Comparison of ENCODE assay signal across 30 cellular contexts in the genomic region with DNA sequence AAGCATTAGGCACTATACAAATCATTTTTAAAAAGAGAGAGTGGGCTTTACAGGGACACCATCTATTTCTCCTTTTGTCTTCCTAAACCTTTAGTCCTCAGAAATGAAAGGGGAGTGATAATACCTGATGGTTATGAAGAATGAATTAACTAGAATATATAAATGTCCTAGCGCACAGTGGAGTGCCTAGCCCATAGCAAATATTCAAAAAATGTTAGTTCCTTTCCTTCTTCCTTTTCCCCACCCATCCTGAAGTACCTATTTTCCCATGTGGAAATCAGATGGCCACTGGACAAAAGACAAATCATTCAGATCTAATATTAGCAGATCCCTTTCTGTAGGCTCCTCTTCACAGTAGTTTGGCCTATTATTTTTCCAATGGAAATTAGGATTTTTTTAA.
"Had no signal": no experiment of that assay in that cellular context is flagged by ENCODE, and none has a peak within 500 bp of the region (broad histone marks: within the 10 kb centered on the region; RNA-seq: fewer than 3 reads in every experiment).

No MANE protein-coding gene starts in this region.

- H3K27me3 Mint-ChIP-seq: activated CD4-positive, alpha-beta T cell treated with anti-CD3 and anti-CD28 coated beads, Interleukin-2, amount 10 ng/mL, durations not matched to agents 24 days and 14 days; activated naive CD4-positive, alpha-beta T cell treated with anti-CD3 and anti-CD28 coated beads, Interleukin-2, amount 50 U/mL, for 24 hours; activated naive CD8-positive, alpha-beta T cell treated with anti-CD3 and anti-CD28 coated beads, Interleukin-2, amount 10 ng/mL, durations not matched to agents 7 days and 5 days; activated T-cell treated with anti-CD3 and anti-CD28 coated beads, Interleukin-2, amount 50 U/mL, for 24 hours had no signal

- DNase-seq: activated CD4-positive, alpha-beta T cell treated with anti-CD3 and anti-CD28 coated beads, Interleukin-2, amount 10 ng/mL, durations not matched to agents 24 days and 14 days; activated CD4-positive, alpha-beta T cell treated with anti-CD3 and anti-CD28 coated beads, Interleukin-2, amount 50 U/mL, for 4 hours; activated CD8-positive, alpha-beta T cell treated with anti-CD3 and anti-CD28 coated beads, Interleukin-2, amount 10 ng/mL, durations not matched to agents 7 days and 5 days; activated gamma-delta T cell; activated naive CD4-positive, alpha-beta T cell treated with Interleukin-2 at 50 U/mL for 16 hours; activated naive CD8-positive, alpha-beta T cell treated with anti-CD3 and anti-CD28 coated beads, Interleukin-2, amount 10 ng/mL, durations not matched to agents 7 days and 5 days; activated T-cell treated with anti-CD3 and anti-CD28 coated beads, Interleukin-2, amount 50 U/mL, for 24 hours; amygdala; caudate nucleus; Kasumi-1; KG1; MM.1S; MV-4-11; NCI-H1092; NCI-H1436 treated with DMSO at 0.1 percent for 48 hours; NCI-H187; NCI-H2029 treated with DMSO at 0.1 percent for 48 hours; NCI-H2107; NCI-H2171; NCI-H510A; NCI-H526; NCI-H748 treated with DMSO at 0.1 percent for 48 hours; NK-92 treated with Interleukin-12 subunit alpha and Interleukin-12 subunit beta, amount 100 ng/mL, for 24 hours; SHP77; SJCRH30; T1000 had no signal

- H3K4me3 Mint-ChIP-seq: activated CD4-positive, alpha-beta T cell treated with anti-CD3 and anti-CD28 coated beads, Interleukin-2, amount 10 ng/mL, durations not matched to agents 24 days and 14 days; activated CD8-positive, alpha-beta T cell treated with anti-CD3 and anti-CD28 coated beads, Interleukin-2, amount 10 ng/mL, durations not matched to agents 7 days and 5 days; activated naive CD4-positive, alpha-beta T cell treated with anti-CD3 and anti-CD28 coated beads, Interleukin-2, amount 50 U/mL, for 24 hours; activated naive CD8-positive, alpha-beta T cell treated with anti-CD3 and anti-CD28 coated beads, Interleukin-2, amount 10 ng/mL, durations not matched to agents 7 days and 5 days; activated T-cell treated with anti-CD3 and anti-CD28 coated beads, Interleukin-2, amount 50 U/mL, for 24 hours had no signal

- H3K4me1 ChIP-seq: ascending aorta, SJCRH30 had no signal

- ATAC-seq: activated CD8-positive, alpha-beta T cell treated with anti-CD3 and anti-CD28 coated beads, Interleukin-2, amount 10 ng/mL, durations not matched to agents 7 days and 5 days had no signal

- H3K27ac ChIP-seq: ascending aorta, SJCRH30, SK-N-MC had no signal

- H3K9me3 Mint-ChIP-seq: activated naive CD8-positive, alpha-beta T cell treated with anti-CD3 and anti-CD28 coated beads, Interleukin-2, amount 10 ng/mL, durations not matched to agents 7 days and 5 days had no signal

- H3K27ac Mint-ChIP-seq: activated CD4-positive, alpha-beta T cell treated with anti-CD3 and anti-CD28 coated beads, Interleukin-2, amount 10 ng/mL, durations not matched to agents 24 days and 14 days; activated CD8-positive, alpha-beta T cell treated with anti-CD3 and anti-CD28 coated beads, Interleukin-2, amount 10 ng/mL, durations not matched to agents 7 days and 5 days; activated naive CD4-positive, alpha-beta T cell treated with anti-CD3 and anti-CD28 coated beads, Interleukin-2, amount 50 U/mL, for 24 hours; activated naive CD8-positive, alpha-beta T cell treated with anti-CD3 and anti-CD28 coated beads, Interleukin-2, amount 10 ng/mL, durations not matched to agents 7 days and 5 days; activated T-cell treated with anti-CD3 and anti-CD28 coated beads, Interleukin-2, amount 50 U/mL, for 24 hours; activated T-helper 2 cell treated with anti-CD3 and anti-CD28 coated beads, Interferon-gamma antibody, Interleukin-2, Interleukin-4, amounts not matched to agents 10 μg/mL and 5 μg/mL and 100 μg/mL, durations not matched to agents 14 hours and 24 hours and 36 hours had no signal

- H3K36me3 ChIP-seq: ascending aorta, SJCRH30 had no signal

- H3K27me3 ChIP-seq: ascending aorta, SJCRH30 had no signal

- H3K4me1 Mint-ChIP-seq: activated CD4-positive, alpha-beta T cell treated with anti-CD3 and anti-CD28 coated beads, Interleukin-2, amount 10 ng/mL, durations not matched to agents 24 days and 14 days; activated naive CD4-positive, alpha-beta T cell treated with anti-CD3 and anti-CD28 coated beads, Interleukin-2, amount 50 U/mL, for 24 hours; activated naive CD8-positive, alpha-beta T cell treated with anti-CD3 and anti-CD28 coated beads, Interleukin-2, amount 10 ng/mL, durations not matched to agents 7 days and 5 days had no signal

- H3K36me3 Mint-ChIP-seq: activated naive CD4-positive, alpha-beta T cell treated with anti-CD3 and anti-CD28 coated beads, Interleukin-2, amount 50 U/mL, for 24 hours; activated naive CD8-positive, alpha-beta T cell treated with anti-CD3 and anti-CD28 coated beads, Interleukin-2, amount 10 ng/mL, durations not matched to agents 7 days and 5 days had no signal

- H3K9me3 ChIP-seq: ascending aorta had no signal

- H3K4me3 ChIP-seq: ascending aorta, SJCRH30, SK-N-MC had no signal
